In genomic region chr15:79935556-79936201, GRCh38 we compare ENCODE assay signal across 3 cellular contexts. TPM values are rescaled to one million over a fixed set of nuclear protein-coding genes. Genes with fewer than 3 reads are reported as not detected.
"Had no signal": no experiment of that assay in that cellular context is flagged by ENCODE, and none has a peak within 500 bp of the region (broad histone marks: within the 10 kb centered on the region; RNA-seq: fewer than 3 reads in every experiment).

No MANE protein-coding gene starts in this region.

RNA-seq across cellular contexts. Expression of gene BCL2A1, which starts 35.3 kb away (rescaled TPM):
- total RNA-seq: astrocyte, LHCN-M2, NCI-H460 had no signal
